ENCODE assay signal across 8 cellular contexts in the genomic region with DNA sequence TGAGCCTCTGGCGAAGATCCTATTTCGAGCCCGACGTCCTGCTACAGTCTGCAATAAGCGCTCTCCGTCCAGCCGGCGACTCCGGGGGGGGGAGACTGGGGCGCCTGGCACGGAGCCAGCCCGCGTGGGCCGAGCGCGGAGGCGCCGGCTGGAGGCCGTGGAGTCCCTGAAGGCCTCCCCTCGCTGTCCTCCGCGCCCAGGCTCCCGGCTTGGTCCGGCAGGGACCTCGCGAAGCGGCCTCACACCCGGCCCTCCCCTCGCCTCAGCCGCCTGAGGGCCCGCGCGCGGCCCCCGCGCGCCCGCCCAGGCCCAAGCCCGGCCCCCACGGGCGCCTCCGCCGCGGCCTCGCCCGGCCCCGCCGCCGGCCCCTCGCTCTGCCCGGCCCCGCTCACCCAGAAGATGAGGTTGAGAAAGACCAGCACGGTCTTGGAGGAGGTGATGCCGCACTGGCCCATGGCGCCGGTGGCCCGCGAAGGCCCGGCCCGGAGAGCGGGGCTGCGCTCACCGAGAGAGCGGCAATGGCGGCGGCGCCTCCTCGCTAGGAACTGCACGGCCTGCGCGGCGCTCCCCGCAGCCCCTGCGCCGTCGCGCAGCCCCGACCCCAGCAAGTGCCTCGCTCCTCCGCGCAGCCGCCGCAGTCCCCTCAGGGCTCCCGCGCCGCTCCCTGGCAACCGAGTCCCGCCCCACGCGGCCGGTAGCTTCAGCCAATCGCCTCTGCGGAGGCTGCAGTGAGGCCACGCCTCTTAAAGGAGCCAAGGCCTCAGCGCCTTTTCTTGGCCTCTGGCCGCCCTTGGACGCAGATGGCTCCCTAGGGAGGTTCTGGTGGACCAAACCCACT. TPM values are rescaled to one million over a fixed set of nuclear protein-coding genes. Genes with fewer than 3 reads are reported as not detected.
DNase-seq lines count a peak whose midpoint lies in the region; ATAC-seq and TF ChIP-seq lines count a peak whose summit lies in the region.

TSPAN3 (minus strand) TSS at position 610 of the 838 bp plus-strand sequence; CDS start at position 455, 155 bp downstream.

- CTCF ChIA-PET in activated CD4-positive, alpha-beta T cell treated with anti-CD3 and anti-CD28 coated beads, Interleukin-2, amount 10 ng/mL, durations not matched to agents 7 days and 5 days (lab: Charles Lee), result no interaction called here

- H3K4me3 ChIP-seq in coronary artery, result peak within 1 kb of the TSS; percentile 82

- DNase-seq in C1 segment of cervical spinal cord (lab: John Stamatoyannopoulos, UW) (peak; percentile 29 to 91 (median 84)), NCI-H69 (lab: John Stamatoyannopoulos, UW) (peak; percentile 93), coronary artery (ENCODE audit: low spot score) (peak; percentile 93), left colon (peak; percentile 94)
- DNase-seq in activated CD4-positive, alpha-beta T cell treated with anti-CD3 and anti-CD28 coated beads, Interleukin-2, amount 10 ng/mL, durations not matched to agents 7 days and 5 days, result peak; percentile 92
- DNase-seq in stimulated activated CD4-positive, alpha-beta T cell treated with anti-CD3 and anti-CD28 coated beads, Interleukin-1b, Interleukin-23, amount 100 ng/mL, for 4 hours (ENCODE audit: low read depth in 2 of 2), result peak; percentile 83 to 91

- H3K9me3 Mint-ChIP-seq in activated CD4-positive, alpha-beta T cell treated with anti-CD3 and anti-CD28 coated beads, Interleukin-2, amount 10 ng/mL, durations not matched to agents 7 days and 5 days, result no peaks in the 10 kb centered on the region

- POLR2A ChIA-PET in activated CD4-positive, alpha-beta T cell treated with anti-CD3 and anti-CD28 coated beads, Interleukin-2, amount 10 ng/mL, durations not matched to agents 7 days and 5 days (lab: Charles Lee), result no interaction called here

- peak within 1 kb of the TSS; percentile 80 to 92 for H3K27ac ChIP-seq in coronary artery

- H3K4me3 Mint-ChIP-seq in activated CD4-positive, alpha-beta T cell treated with anti-CD3 and anti-CD28 coated beads, Interleukin-2, amount 10 ng/mL, durations not matched to agents 7 days and 5 days, result peak within 1 kb of the TSS; percentile 80

- TF ChIP-seq CTCF in coronary artery (IDR thresholded peaks at IDR 0.05), result no peak

- peaks cover 16% of the 10 kb centered on the region for H3K27me3 Mint-ChIP-seq in activated CD4-positive, alpha-beta T cell treated with anti-CD3 and anti-CD28 coated beads, Interleukin-2, amount 10 ng/mL, durations not matched to agents 7 days and 5 days

- ATAC-seq in GM19372 (IDR thresholded peaks at IDR 0.05; ENCODE audit: low read depth, unreplicated experiment) (peak; percentile 92), HG03521 (IDR thresholded peaks at IDR 0.05; ENCODE audit: unreplicated experiment) (peak; percentile 96), left colon (peak; percentile 64)

- peaks cover 16% of the 10 kb centered on the region for H3K4me1 Mint-ChIP-seq in activated CD4-positive, alpha-beta T cell treated with anti-CD3 and anti-CD28 coated beads, Interleukin-2, amount 10 ng/mL, durations not matched to agents 7 days and 5 days

- H3K27ac Mint-ChIP-seq in activated CD4-positive, alpha-beta T cell treated with anti-CD3 and anti-CD28 coated beads, Interleukin-2, amount 10 ng/mL, durations not matched to agents 7 days and 5 days, result peak within 1 kb of the TSS; percentile 82

- intact Hi-C loops in left colon (cut with DNase I, micrococcal nuclease), result no loop called here

- peaks cover 2% of the 10 kb centered on the region for H3K36me3 Mint-ChIP-seq in activated CD4-positive, alpha-beta T cell treated with anti-CD3 and anti-CD28 coated beads, Interleukin-2, amount 10 ng/mL, durations not matched to agents 7 days and 5 days (ENCODE audit: low read depth)

RNA-seq across cellular contexts. Expression of gene TSPAN3, which starts in this region (rescaled TPM):
- 10 to 100 TPM; 14.5 to 16.7 TPM for total RNA-seq in activated CD4-positive, alpha-beta T cell treated with anti-CD3 and anti-CD28 coated beads, Interleukin-2, amount 10 ng/mL, durations not matched to agents 7 days and 5 days
- total RNA-seq in left colon, result 100 to 1,000 TPM; 708 to 954 TPM

Comparison
In these comparisons a context has a peak if more than half of its experiments do, and no peak if none do; other contexts are left out.
1. Peak in every context shown above with its lines: DNase-seq, ATAC-seq, H3K4me3 ChIP-seq and H3K27ac ChIP-seq.
2. RNA of gene TSPAN3 (total RNA-seq): 708 to 954 TPM in left colon; 14.5 to 16.7 TPM in activated CD4-positive, alpha-beta T cell treated with anti-CD3 and anti-CD28 coated beads, Interleukin-2, amount 10 ng/mL, durations not matched to agents 7 days and 5 days; every median in the first group is over 10 times any median in the second.